In the genomic region with DNA sequence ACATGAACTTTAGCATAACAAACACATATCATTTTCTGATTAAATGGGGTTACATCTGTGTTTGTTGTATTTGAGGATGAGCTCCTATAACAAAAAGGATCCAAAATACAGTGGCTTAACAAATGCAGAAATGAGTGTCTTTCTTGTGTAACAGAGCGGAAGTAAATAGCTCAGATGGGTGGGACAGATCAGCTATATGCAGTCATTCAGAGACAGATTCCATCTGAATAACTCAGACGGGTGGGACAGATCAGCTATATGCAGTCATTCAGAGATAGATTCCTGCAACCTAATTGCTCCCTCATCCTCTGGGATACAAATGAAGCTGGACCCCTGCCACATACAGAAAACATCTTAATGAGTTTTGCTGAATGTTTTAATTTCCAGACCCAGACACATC, we compare ENCODE assay signal across 13 cellular contexts.
A peak's percentile ranks its signal among the peaks of the same experiment; 100 is the strongest.
DNase-seq lines count a peak whose midpoint lies in the region; ATAC-seq and TF ChIP-seq lines count a peak whose summit lies in the region.
"Had no signal": no experiment of that assay in that cellular context is flagged by ENCODE, and none has a peak within 500 bp of the region (broad histone marks: within the 10 kb centered on the region; RNA-seq: fewer than 3 reads in every experiment).

No MANE protein-coding gene starts in this region.

- H4K20me1 ChIP-seq in mammary epithelial cell (ENCODE audit: insufficient read depth, low read length): no peaks in the 10 kb centered on the region

- dilution Hi-C loops in mammary epithelial cell (cut with HindIII; ENCODE audit: low sequenced_read_pairs): no loop called here

- peak overlapping the region; percentile 51 for H3K4me2 ChIP-seq in mammary epithelial cell (ENCODE audit: insufficient read depth, low read depth, low read length)
- H3K4me2 ChIP-seq in mesendoderm (ENCODE audit: low read length): no peak overlapping the region

- H3K4me3 ChIP-seq in mammary epithelial cell (replicated peaks in 1 of 3; ENCODE audit: insufficient read depth in 1 of 3, low read depth in 2 of 3, low read length in 3 of 3): no peak overlapping the region
- H3K4me3 ChIP-seq in mesendoderm (ENCODE audit: low read length): no peak overlapping the region
- H3K4me3 ChIP-seq: left ventricle myocardium inferior had no signal

- peaks cover 26% of the 10 kb centered on the region for H3K4me1 ChIP-seq in mammary epithelial cell (ENCODE audit: insufficient read depth, low read length)
- H3K4me1 ChIP-seq in mesendoderm (ENCODE audit: control insufficient read depth, low read depth, low read length): no peaks in the 10 kb centered on the region
- H3K4me1 ChIP-seq: left ventricle myocardium inferior had no signal

- H3K18ac ChIP-seq in mesendoderm (ENCODE audit: low read length): no peak overlapping the region

- no peak overlapping the region for H3K4me3 Mint-ChIP-seq in activated CD8-positive, alpha-beta T cell treated with anti-CD3 and anti-CD28 coated beads, Interleukin-2, amount 10 ng/mL, durations not matched to agents 7 days and 5 days
- H3K4me3 Mint-ChIP-seq: activated T-helper 17 cell treated with anti-CD3 and anti-CD28 coated beads, Interleukin-2, amount 50 U/mL, for 72 hours had no signal

- no peaks in the 10 kb centered on the region for H3K36me3 Mint-ChIP-seq in activated CD8-positive, alpha-beta T cell treated with anti-CD3 and anti-CD28 coated beads, Interleukin-2, amount 10 ng/mL, durations not matched to agents 7 days and 5 days (ENCODE audit: low read depth)

- H4K5ac ChIP-seq in mesendoderm (ENCODE audit: low read length): no peak overlapping the region

- H3K9me3 ChIP-seq in mammary epithelial cell (replicated peaks; ENCODE audit: insufficient read depth, low read length): peaks cover 3% of the 10 kb centered on the region
- H3K9me3 ChIP-seq: left ventricle myocardium inferior had no signal

- H2AK5ac ChIP-seq in mesendoderm (ENCODE audit: low read length): no peak overlapping the region

- CTCF ChIA-PET in mammary epithelial cell (lab: Charles Lee; ENCODE audit: low non-redundant PET): no interaction called here
- CTCF ChIA-PET in activated CD8-positive, alpha-beta T cell treated with anti-CD3 and anti-CD28 coated beads, Interleukin-2, amount 10 ng/mL, durations not matched to agents 7 days and 5 days (lab: Charles Lee): no interaction called here

- H3K79me1 ChIP-seq in mesendoderm (ENCODE audit: low read length): no peaks in the 10 kb centered on the region

- no peaks in the 10 kb centered on the region for H3K9me3 Mint-ChIP-seq in activated CD8-positive, alpha-beta T cell treated with anti-CD3 and anti-CD28 coated beads, Interleukin-2, amount 10 ng/mL, durations not matched to agents 7 days and 5 days (ENCODE audit: insufficient read depth)
- H3K9me3 Mint-ChIP-seq: activated T-helper 17 cell treated with anti-CD3 and anti-CD28 coated beads, Interleukin-2, amount 50 U/mL, for 72 hours had no signal

- H2BK15ac ChIP-seq in mesendoderm (replicated peaks; ENCODE audit: low read depth): no peak overlapping the region

- H3K4me1 Mint-ChIP-seq in activated CD8-positive, alpha-beta T cell treated with anti-CD3 and anti-CD28 coated beads, Interleukin-2, amount 10 ng/mL, durations not matched to agents 7 days and 5 days (ENCODE audit: low read depth): no peaks in the 10 kb centered on the region
- H3K4me1 Mint-ChIP-seq: activated T-helper 17 cell treated with anti-CD3 and anti-CD28 coated beads, Interleukin-2, amount 50 U/mL, for 72 hours had no signal

- peak overlapping the region; percentile 62 for H2AFZ ChIP-seq in mammary epithelial cell (ENCODE audit: low read depth, low read length)

- 0 out of 2 replicates have a peak, but pooled peaks have one; percentile 47 for TF ChIP-seq EP300 in Ishikawa (IDR thresholded peaks at IDR 0.05; ENCODE audit: borderline replicate concordance)

- H4K8ac ChIP-seq in mesendoderm (ENCODE audit: low read depth, low read length): no peak overlapping the region

- intact Hi-C loops in mammary epithelial cell (cut with micrococcal nuclease): loop anchor here (2.0 to 5.0 kb wide), 2 partner anchors 16 to 104 kb away; no protein-coding TSS in a partner anchor

- H3K23ac ChIP-seq in mesendoderm (ENCODE audit: low read length): no peak overlapping the region

- 0% methylated on average over 2 of the region's 2 CpGs for WGBS in mammary epithelial cell (ENCODE audit: low coverage, missing lambda C conversion rate)
- WGBS in mesendoderm (ENCODE audit: extremely low coverage, insufficient coverage, low lambda C conversion rate): no CpG with 5 or more reads among the region's 2 CpGs

- H3K27me3 Mint-ChIP-seq in activated CD8-positive, alpha-beta T cell treated with anti-CD3 and anti-CD28 coated beads, Interleukin-2, amount 10 ng/mL, durations not matched to agents 7 days and 5 days (ENCODE audit: low read depth): no peaks in the 10 kb centered on the region
- H3K27me3 Mint-ChIP-seq: activated T-helper 17 cell treated with anti-CD3 and anti-CD28 coated beads, Interleukin-2, amount 50 U/mL, for 72 hours had no signal

- H3K27ac ChIP-seq in mammary epithelial cell (ENCODE audit: insufficient read depth, low read depth, low read length): peak overlapping the region; percentile 97
- no peak overlapping the region for H3K27ac ChIP-seq in mesendoderm (ENCODE audit: low read depth, low read length)
- H3K27ac ChIP-seq: left ventricle myocardium inferior had no signal

- H3K27me3 ChIP-seq in mammary epithelial cell (ENCODE audit: insufficient read depth, low read length): no peaks in the 10 kb centered on the region
- H3K27me3 ChIP-seq in mesendoderm (ENCODE audit: insufficient read depth, low read length, poor library complexity): no peaks in the 10 kb centered on the region

- no TSS peak for BruUV-seq in mammary epithelial cell (replicated peaks; lab: Mats Ljungman, UMichigan)

- DNase-seq in AG20443 (ENCODE audit: low spot score) (peak; percentile 70), mammary epithelial cell (peak; percentile 83), mesendoderm (peak; percentile 73), GM20000 (ENCODE audit: low spot score) (no peak)
- DNase-seq in activated effector memory CD4-positive, alpha-beta T cell treated with Interleukin-2 at 50 U/mL for 16 hours: no peak
- no peak for DNase-seq in activated CD8-positive, alpha-beta T cell treated with anti-CD3 and anti-CD28 coated beads, Interleukin-2, amount 10 ng/mL, durations not matched to agents 7 days and 5 days
- DNase-seq: left ventricle myocardium inferior, NCI-H524 treated with DMSO at 0.1 percent for 48 hours, right cardiac atrium had no signal

- POLR2A ChIA-PET in activated CD8-positive, alpha-beta T cell treated with anti-CD3 and anti-CD28 coated beads, Interleukin-2, amount 10 ng/mL, durations not matched to agents 7 days and 5 days (lab: Charles Lee): no interaction called here

- no peak overlapping the region for H3K4ac ChIP-seq in mesendoderm (ENCODE audit: low read depth, low read length)

- H2BK5ac ChIP-seq in mesendoderm (ENCODE audit: low read length): no peak overlapping the region

- peak overlapping the region; percentile 46 for H3K9ac ChIP-seq in mammary epithelial cell (ENCODE audit: insufficient read depth, low read length)
- no peak overlapping the region for H3K9ac ChIP-seq in mesendoderm (ENCODE audit: low read length)

- TF ChIP-seq CTCF in mammary epithelial cell (conservative IDR thresholded peaks at IDR 0.05 in 1 of 2, IDR thresholded peaks at IDR 0.05 in 1 of 2; ENCODE audit: extremely low read depth in 1 of 2, insufficient read depth in 1 of 2, low read depth in 1 of 2, low read length in 2 of 2) (no peak), GM20000 (IDR thresholded peaks at IDR 0.05; ENCODE audit: extremely low read depth, missing control alignments) (no peak)

- in situ Hi-C loops in mammary epithelial cell (cut with MboI; ENCODE audit: low sequenced_read_pairs in 2 of 2): no loop called here

- H3K79me2 ChIP-seq in mammary epithelial cell (ENCODE audit: insufficient read depth, low read length): no peaks in the 10 kb centered on the region
- H3K79me2 ChIP-seq in mesendoderm (ENCODE audit: control insufficient read depth, insufficient read depth, low read length): no peaks in the 10 kb centered on the region

- H3K56ac ChIP-seq in mesendoderm (ENCODE audit: low read length): no peak overlapping the region

- no peak for TF ChIP-seq RAD21 in Ishikawa (IDR thresholded peaks at IDR 0.05; ENCODE audit: low read depth)

- H3K36me3 ChIP-seq in mammary epithelial cell (ENCODE audit: insufficient read depth, low read length): no peaks in the 10 kb centered on the region
- no peaks in the 10 kb centered on the region for H3K36me3 ChIP-seq in mesendoderm (ENCODE audit: control insufficient read depth, insufficient read depth, low read length)
- H3K36me3 ChIP-seq: left ventricle myocardium inferior had no signal

- H2BK120ac ChIP-seq in mesendoderm (ENCODE audit: low read depth, low read length): no peak overlapping the region

- no peak overlapping the region for H3K27ac Mint-ChIP-seq in activated CD8-positive, alpha-beta T cell treated with anti-CD3 and anti-CD28 coated beads, Interleukin-2, amount 10 ng/mL, durations not matched to agents 7 days and 5 days
- H3K27ac Mint-ChIP-seq: activated T-helper 17 cell treated with anti-CD3 and anti-CD28 coated beads, Interleukin-2, amount 50 U/mL, for 72 hours had no signal

- no peak for ATAC-seq in activated CD8-positive, alpha-beta T cell treated with anti-CD3 and anti-CD28 coated beads, Interleukin-2, amount 10 ng/mL, durations not matched to agents 7 days and 5 days
- no peak for ATAC-seq in GM21447 (IDR thresholded peaks at IDR 0.05; ENCODE audit: unreplicated experiment)
- ATAC-seq: activated T-helper 17 cell treated with anti-CD3 and anti-CD28 coated beads, Interleukin-2, amount 50 U/mL, for 72 hours; HepG2; right cardiac atrium had no signal

TF ChIP-seq in Ishikawa, 13 proteins besides CTCF, POLR2A, EP300 and RAD21:
- TF ChIP-seq EGR1 (IDR thresholded peaks at IDR 0.05): no peak
- peak; percentile 47; the same call in 1 of the 2 replicates for TF ChIP-seq FOXM1 (IDR thresholded peaks at IDR 0.05; ENCODE audit: borderline replicate concordance, low read depth)
- TF ChIP-seq CEBPB (IDR thresholded peaks at IDR 0.05): no peak; the same call in 1 of the 2 replicates
- TF ChIP-seq NFIC (IDR thresholded peaks at IDR 0.05): 0 out of 2 replicates have a peak, but pooled peaks have one; percentile 12
- peak; percentile 39; the same call in 1 of the 2 replicates for TF ChIP-seq TCF12 (IDR thresholded peaks at IDR 0.05; ENCODE audit: low read depth)
- peak; percentile 65; the same call in 1 of the 2 replicates for TF ChIP-seq TEAD4 (IDR thresholded peaks at IDR 0.05)

Comparison
In these comparisons a context has a peak if more than half of its experiments do, and no peak if none do; other contexts are left out.
1. DNase-seq: peak in AG20443 (single experiment), mammary epithelial cell (single experiment) and mesendoderm (single experiment); none in GM20000 (single experiment), activated effector memory CD4-positive, alpha-beta T cell treated with Interleukin-2 at 50 U/mL for 16 hours (single experiment) and activated CD8-positive, alpha-beta T cell treated with anti-CD3 and anti-CD28 coated beads, Interleukin-2, amount 10 ng/mL, durations not matched to agents 7 days and 5 days (single experiment).